Comparison of ENCODE assay signal across 8 cellular contexts in genomic region chr9:131125288-131126058, GRCh38. TPM values are rescaled to one million over a fixed set of nuclear protein-coding genes. Genes with fewer than 3 reads are reported as not detected.
DNase-seq lines count a peak whose midpoint lies in the region; ATAC-seq and TF ChIP-seq lines count a peak whose summit lies in the region.

TSS of gene NUP214 (plus strand) at chr9:131125586. CDS start at chr9:131125705, 119 bp downstream.

- H3K79me1 ChIP-seq in trophoblast cell (ENCODE audit: low read length) = peaks cover 5% of the 10 kb centered on the region

- peak within 1 kb of the TSS; percentile 92 for H3K4me2 ChIP-seq in trophoblast cell (ENCODE audit: low read length)

- H3K14ac ChIP-seq in trophoblast cell (ENCODE audit: low read length) = peak within 1 kb of the TSS; percentile 80

- H3K27me3 ChIP-seq in trophoblast cell (ENCODE audit: insufficient read depth, low read length) (no peaks in the 10 kb centered on the region), transverse colon (no peaks in the 10 kb centered on the region)

- 0% methylated on average over 59 to 61 of the region's 61 CpGs for WGBS in adipose tissue, 3 donors
- no CpG with 5 or more reads among the region's 61 CpGs for WGBS in trophoblast cell (ENCODE audit: extremely low coverage, insufficient coverage, insufficient read length)
- WGBS in transverse colon (ENCODE audit: low coverage in 1 of 2), 2 donors = 0% methylated on average over 22 of the region's 61 CpGs; no CpG with 5 or more reads in 1 of the 2 donors

- H2BK5ac ChIP-seq in trophoblast cell (ENCODE audit: low read depth, low read length, poor library complexity) = peak within 1 kb of the TSS; percentile 36

- H3K79me2 ChIP-seq in trophoblast cell (ENCODE audit: control insufficient read depth, insufficient read depth, low read length, poor library complexity) = peaks cover 9% of the 10 kb centered on the region

- H3K18ac ChIP-seq in trophoblast cell (ENCODE audit: low read length) = peak within 1 kb of the TSS; percentile 67

- H3K23ac ChIP-seq in trophoblast cell (ENCODE audit: low read length) = no peak within 1 kb of the TSS

- TF ChIP-seq POLR2A in transverse colon (IDR thresholded peaks at IDR 0.05) = peak; percentile 95

- H3K4me1 ChIP-seq in trophoblast cell (ENCODE audit: control insufficient read depth in 1 of 2, insufficient read depth in 2 of 2, low read length in 2 of 2) (peaks cover 2 to 7% of the 10 kb centered on the region in 2 experiments), transverse colon (peaks cover 8 to 18% (median 14%) of the 10 kb centered on the region in 4 donors)

- peak; percentile 99 for ATAC-seq in HG02798 (IDR thresholded peaks at IDR 0.05; ENCODE audit: poor library complexity, unreplicated experiment)

- H3K36me3 ChIP-seq in trophoblast cell (ENCODE audit: control insufficient read depth in 1 of 2, insufficient read depth in 2 of 2, low read length in 2 of 2) (peaks cover 16 to 32% of the 10 kb centered on the region in 2 experiments), transverse colon (peaks cover 0 to 29% (median 14%) of the 10 kb centered on the region in 4 donors)

- H3K4me3 ChIP-seq in GM12875 (ENCODE audit: low read depth, low read length) (peak within 1 kb of the TSS; percentile 92), trophoblast cell (ENCODE audit: low read depth, low read length) (peak within 1 kb of the TSS; percentile 96), transverse colon (peak within 1 kb of the TSS; percentile 54 to 89 (median 76))

- H3K9me3 ChIP-seq in trophoblast cell (ENCODE audit: insufficient read depth, low read depth, low read length) (no peaks in the 10 kb centered on the region), transverse colon (no peaks in the 10 kb centered on the region)

- H3K9ac ChIP-seq in trophoblast cell (ENCODE audit: low read length) = peak within 1 kb of the TSS; percentile 94

- peak within 1 kb of the TSS; percentile 75 for H3K4ac ChIP-seq in trophoblast cell (ENCODE audit: low read depth, low read length)

- H2AFZ ChIP-seq in trophoblast cell (ENCODE audit: insufficient read depth, low read length, poor library complexity) = peak within 1 kb of the TSS; percentile 55

- H2BK12ac ChIP-seq in trophoblast cell (ENCODE audit: low read length) = no peak within 1 kb of the TSS

- TF ChIP-seq EP300 in transverse colon (IDR thresholded peaks at IDR 0.05; ENCODE audit: low read depth) = no peak

- peak within 1 kb of the TSS; percentile 96 for H4K8ac ChIP-seq in trophoblast cell (ENCODE audit: low read depth, low read length)

- peak within 1 kb of the TSS; percentile 88 for H4K12ac ChIP-seq in trophoblast cell (ENCODE audit: low read depth, low read length)

- H2AK5ac ChIP-seq in trophoblast cell (ENCODE audit: low read length) = peak within 1 kb of the TSS; percentile 28

- H4K91ac ChIP-seq in trophoblast cell (ENCODE audit: low read depth, low read length) = peak within 1 kb of the TSS; percentile 88

- intact Hi-C loops in cardiac septum (cut with DNase I) = loop anchor here (5.0 kb wide), 1 partner anchor 68 kb away; no protein-coding TSS in a partner anchor
- intact Hi-C loops in transverse colon (cut with DNase I; ENCODE audit: low total_unique reads) = no loop called here

- H2BK120ac ChIP-seq in trophoblast cell (ENCODE audit: insufficient read depth, low read length, poor library complexity) = peak within 1 kb of the TSS; percentile 23

- H3K27ac ChIP-seq in adipose tissue (ENCODE audit: low read depth, low read length) (no peak within 1 kb of the TSS), trophoblast cell (ENCODE audit: low read depth, low read length) (peak within 1 kb of the TSS; percentile 28), transverse colon (peak within 1 kb of the TSS; percentile 84 to 93 (median 88))

- TF ChIP-seq CTCF in GM12875 (IDR thresholded peaks at IDR 0.05; ENCODE audit: borderline replicate concordance, insufficient read depth, low read depth, low read length) (no peak), transverse colon (IDR thresholded peaks at IDR 0.05) (no peak)

- in situ Hi-C loops in transverse colon (cut with MboI; ENCODE audit: low pct_ligation_motif_present in 1 of 4, low pct_unique_long_range_greater_than_20kb in 1 of 4, low sequenced_read_pairs in 3 of 4) = no loop called here

- peak; percentile 96 for DNase-seq in NCI-H1436 (lab: John Stamatoyannopoulos, UW)
- peak; percentile 100 for DNase-seq in T follicular helper cell (ENCODE audit: low read depth)
- peak; percentile 100 for DNase-seq in cardiac septum (ENCODE audit: low spot score)
- peak; percentile 100 for DNase-seq in trophoblast cell
- DNase-seq in transverse colon = peak; percentile 100

RNA-seq across cellular contexts. Expression of gene NUP214, which starts in this region (rescaled TPM):
- polyA plus RNA-seq in adipose tissue = 10 to 100 TPM; 14.8 to 28.8 (median 16.5) TPM
- total RNA-seq in cardiac septum (22.9 TPM), transverse colon (100 to 1,000 TPM in 2 of 4 donors, 10 to 100 TPM in 2; 48.3 to 152 (median 85.9) TPM)
- 36.8 and 37.2 TPM in 2 replicates for polyA plus RNA-seq in trophoblast cell (2013)
